7 cellular contexts compared by ENCODE assay signal in genomic region chr1:94734963-94735899, GRCh38.
DNase-seq lines count a peak whose midpoint lies in the region; ATAC-seq, FAIRE-seq and TF ChIP-seq lines count a peak whose summit lies in the region.

No MANE protein-coding gene starts in this region.

- H3K4me3 ChIP-seq in HUES48 (ENCODE audit: low read depth, low read length) (no peak overlapping the region), keratinocyte (ENCODE audit: control insufficient read depth in 2 of 3, extremely low read depth in 1 of 3, insufficient read depth in 2 of 3, low read depth in 1 of 3, low read length in 3 of 3) (no peak overlapping the region), thyroid gland (replicated peaks in 1 of 3) (no peak overlapping the region)

- H3K27me3 ChIP-seq in HUES48 (ENCODE audit: control insufficient read depth, insufficient read depth, low read length) (no peaks in the 10 kb centered on the region), keratinocyte (ENCODE audit: control insufficient read depth, extremely low read depth, insufficient read depth, low read length) (no peaks in the 10 kb centered on the region), thyroid gland (no peaks in the 10 kb centered on the region)

- H3K4me1 ChIP-seq in HUES48 (ENCODE audit: control insufficient read depth, insufficient read depth, low read length), result peaks cover 20% of the 10 kb centered on the region
- H3K4me1 ChIP-seq in keratinocyte (ENCODE audit: control insufficient read depth, extremely low read depth, insufficient read depth, low read length), result peaks cover 56% of the 10 kb centered on the region
- H3K4me1 ChIP-seq in thyroid gland, result peaks cover 0 to 22% of the 10 kb centered on the region in 2 donors

- peak overlapping the region; percentile 30 for H2AFZ ChIP-seq in keratinocyte (ENCODE audit: control insufficient read depth, low read length)

- H3K9me1 ChIP-seq in keratinocyte (ENCODE audit: control insufficient read depth, extremely low read depth, insufficient read depth, low read length), result no peaks in the 10 kb centered on the region

- no peaks in the 10 kb centered on the region for H3K36me3 ChIP-seq in HUES48 (ENCODE audit: control insufficient read depth, insufficient read depth, low read length)
- no peaks in the 10 kb centered on the region for H3K36me3 ChIP-seq in keratinocyte (ENCODE audit: control insufficient read depth in 2 of 2, extremely low read depth in 1 of 2, insufficient read depth in 2 of 2, low read length in 2 of 2)
- H3K36me3 ChIP-seq in thyroid gland, result no peaks in the 10 kb centered on the region

- no peaks in the 10 kb centered on the region for H4K20me1 ChIP-seq in keratinocyte (ENCODE audit: control insufficient read depth, extremely low read depth, insufficient read depth, low read length)

- H3K27ac ChIP-seq in HUES48 (ENCODE audit: low read depth, low read length) (peak overlapping the region; percentile 89), adipose tissue (ENCODE audit: low read depth, low read length) (peak overlapping the region; percentile 43), keratinocyte (ENCODE audit: control insufficient read depth, insufficient read depth, low read length) (peak overlapping the region; percentile 53), thyroid gland (peak overlapping the region; percentile 33 to 61 (median 57))

- peak; percentile 85 for FAIRE-seq in keratinocyte (lab: Jason Lieb, UNC)

- no peak for TF ChIP-seq POLR2A in thyroid gland (IDR thresholded peaks at IDR 0.05)

- no peaks in the 10 kb centered on the region for H3K79me2 ChIP-seq in keratinocyte (ENCODE audit: control insufficient read depth, insufficient read depth, low read length)

- no peak for ATAC-seq in GM21423 (IDR thresholded peaks at IDR 0.05; ENCODE audit: unreplicated experiment)
- ATAC-seq in GM21529 (IDR thresholded peaks at IDR 0.05; ENCODE audit: unreplicated experiment), result no peak

- dilution Hi-C loops in keratinocyte (cut with MboI; ENCODE audit: extremely low pct_ligation_motif_present, low sequenced_read_pairs), result no loop called here

- DNase-seq in keratinocyte (ENCODE audit: low read depth, low spot score), result peak; percentile 61
- peak; percentile 74 to 77 for DNase-seq in thyroid gland
- no peak for DNase-seq in NCI-H1417 (lab: John Stamatoyannopoulos, UW)

- 41 to 49% (median 45%) methylated on average over 20 of the region's 20 CpGs for WGBS in adipose tissue, 3 donors
- 51 to 61% methylated on average over 20 of the region's 20 CpGs for WGBS in thyroid gland, 2 donors

- no peak for TF ChIP-seq CTCF in keratinocyte (optimal IDR thresholded peaks at IDR 0.05 in 1 of 3, IDR thresholded peaks at IDR 0.05 in 1 of 3, conservative IDR thresholded peaks at IDR 0.05 in 1 of 3; ENCODE audit: extremely low read depth in 1 of 3, insufficient read depth in 2 of 3, low read length in 3 of 3)
- no peak for TF ChIP-seq CTCF in thyroid gland (IDR thresholded peaks at IDR 0.05)

- H3K9ac ChIP-seq in HUES48 (ENCODE audit: low read depth, low read length) (no peak overlapping the region), keratinocyte (ENCODE audit: control insufficient read depth, extremely low read depth, insufficient read depth, low read length) (peak overlapping the region; percentile 16)

- H3K4me2 ChIP-seq in keratinocyte (ENCODE audit: control insufficient read depth, extremely low read depth, insufficient read depth, low read depth, low read length), result peak overlapping the region; percentile 24

- H3K9me3 ChIP-seq in HUES48 (ENCODE audit: control insufficient read depth, insufficient read depth, low read length) (no peaks in the 10 kb centered on the region), keratinocyte (ENCODE audit: control insufficient read depth, low read depth, low read length) (no peaks in the 10 kb centered on the region), thyroid gland (no peaks in the 10 kb centered on the region)

- intact Hi-C loops in thyroid gland (cut with DNase I), result no loop called here

Comparison
In these comparisons a context has a peak if more than half of its experiments do, and no peak if none do; other contexts are left out.
1. DNase-seq: peak in keratinocyte (single experiment) and thyroid gland (2 of 2); none in NCI-H1417 (0 of 3).
2. Peak in every context shown above with its lines, with median percentiles within 50 percentile points of each other: H3K27ac ChIP-seq.